8 cellular contexts compared by ENCODE assay signal in genomic region chr1:66283583-66284041, GRCh38.
DNase-seq lines count a peak whose midpoint lies in the region; ATAC-seq and TF ChIP-seq lines count a peak whose summit lies in the region.

No MANE protein-coding gene starts in this region.

- H3K27ac Mint-ChIP-seq in HFFc6 (peak overlapping the region; percentile 79), memory B cell (peak overlapping the region; percentile 88)
- no peak overlapping the region for H3K27ac Mint-ChIP-seq in CD8-positive, alpha-beta T cell

- in situ Hi-C loops in HAP-1 (cut with MboI; ENCODE audit: low sequenced_read_pairs): no loop called here

- H3K27me3 ChIP-seq in MM.1S (replicated peaks; ENCODE audit: insufficient read depth, low read length) (no peaks in the 10 kb centered on the region), HAP-1 (ENCODE audit: low read depth) (no peaks in the 10 kb centered on the region)
- H3K27me3 ChIP-seq in CD8-positive, alpha-beta T cell (ENCODE audit: insufficient read depth, low read length): no peaks in the 10 kb centered on the region

- peak overlapping the region; percentile 99 for H3K27ac ChIP-seq in MM.1S (ENCODE audit: low read length)
- H3K27ac ChIP-seq in CD8-positive, alpha-beta T cell (ENCODE audit: low read depth, low read length): no peak overlapping the region

- peaks cover 39% of the 10 kb centered on the region for H3F3A ChIP-seq in MM.1S (ENCODE audit: insufficient read depth, low read length)

- CTCF ChIA-PET in CD8-positive, alpha-beta T cell (lab: Charles Lee): interaction anchor here (0.9 to 3.0 kb wide), 4 partner anchors 17 to 162 kb away, joined by 3 to 35 read pairs (median 8); no protein-coding TSS in a partner anchor

- H3K4me2 ChIP-seq in MM.1S (ENCODE audit: low read depth, low read length): peak overlapping the region; percentile 41

- ATAC-seq in GM18909 (IDR thresholded peaks at IDR 0.05; ENCODE audit: poor library complexity, unreplicated experiment) (peak; percentile 63), memory B cell (ENCODE audit: low read depth) (peak; percentile 18)
- ATAC-seq in CD8-positive, alpha-beta T cell: no peak

- TF ChIP-seq CTCF in HFFc6 (IDR thresholded peaks at IDR 0.05) (no peak), MM.1S (IDR thresholded peaks at IDR 0.05; ENCODE audit: low read length) (no peak)
- TF ChIP-seq CTCF in CD8-positive, alpha-beta T cell (IDR thresholded peaks at IDR 0.05): no peak

- POLR2A ChIA-PET in CD8-positive, alpha-beta T cell (lab: Charles Lee): interaction anchor here (0.8 kb wide), 1 partner anchor 341 kb away, joined by 3 read pairs; no protein-coding TSS in a partner anchor

- peak overlapping the region; percentile 66 for H3K9ac ChIP-seq in MM.1S (ENCODE audit: low read length)

- H3K4me1 ChIP-seq in MM.1S (ENCODE audit: low read length): peaks cover 70% of the 10 kb centered on the region
- H3K4me1 ChIP-seq in CD8-positive, alpha-beta T cell (ENCODE audit: insufficient read depth, low read length): peaks cover 49% of the 10 kb centered on the region
- H3K4me1 ChIP-seq in HAP-1: peaks cover 8% of the 10 kb centered on the region; the same call in 1 of the 2 replicates

- H3K9me3 Mint-ChIP-seq in HFFc6 (no peaks in the 10 kb centered on the region), memory B cell (no peaks in the 10 kb centered on the region)
- no peaks in the 10 kb centered on the region for H3K9me3 Mint-ChIP-seq in CD8-positive, alpha-beta T cell

- H3K27me3 Mint-ChIP-seq in HFFc6 (ENCODE audit: insufficient read depth) (no peaks in the 10 kb centered on the region; the same call in 1 of the 2 replicates), memory B cell (no peaks in the 10 kb centered on the region)
- H3K27me3 Mint-ChIP-seq in CD8-positive, alpha-beta T cell (ENCODE audit: low read depth): no peaks in the 10 kb centered on the region

- H3K36me3 Mint-ChIP-seq in HFFc6 (ENCODE audit: low read depth): peaks cover 4% of the 10 kb centered on the region; the same call in 1 of the 2 replicates
- no peaks in the 10 kb centered on the region for H3K36me3 Mint-ChIP-seq in memory B cell
- no peaks in the 10 kb centered on the region for H3K36me3 Mint-ChIP-seq in CD8-positive, alpha-beta T cell

- H3K4me1 Mint-ChIP-seq in HFFc6 (ENCODE audit: low read depth) (peaks cover 38% of the 10 kb centered on the region), memory B cell (peaks cover 37% of the 10 kb centered on the region)
- peaks cover 81% of the 10 kb centered on the region for H3K4me1 Mint-ChIP-seq in CD8-positive, alpha-beta T cell (ENCODE audit: low read depth)

- H3K4me3 ChIP-seq in MM.1S (ENCODE audit: low read length) (no peak overlapping the region), HAP-1 (no peak overlapping the region)
- no peak overlapping the region for H3K4me3 ChIP-seq in CD8-positive, alpha-beta T cell (ENCODE audit: low read depth, low read length)

- intact Hi-C loops in CD8-positive, alpha-beta T cell (cut with DNase I, micrococcal nuclease): loop anchor here in 1 of 2 experiments (2.0 to 5.0 kb wide), 3 partner anchors 17 to 69 kb away; no protein-coding TSS in a partner anchor

- H2AFZ ChIP-seq in MM.1S (ENCODE audit: low read length): peak overlapping the region; percentile 23; the same call in 1 of the 2 replicates

- H3K4me3 Mint-ChIP-seq in HFFc6: peak overlapping the region; percentile 17; the same call in 1 of the 2 replicates
- peak overlapping the region; percentile 45 for H3K4me3 Mint-ChIP-seq in memory B cell
- H3K4me3 Mint-ChIP-seq in CD8-positive, alpha-beta T cell: no peak overlapping the region

- no peaks in the 10 kb centered on the region for H3K9me2 ChIP-seq in MM.1S (replicated peaks; ENCODE audit: insufficient read depth, low read length)

- H3K36me3 ChIP-seq in MM.1S (replicated peaks; ENCODE audit: insufficient read depth, low read length): no peaks in the 10 kb centered on the region
- H3K36me3 ChIP-seq in CD8-positive, alpha-beta T cell (ENCODE audit: insufficient read depth, low read length): no peaks in the 10 kb centered on the region
- no peaks in the 10 kb centered on the region for H3K36me3 ChIP-seq in HAP-1 (replicated peaks)

- no peaks in the 10 kb centered on the region for H4K20me1 ChIP-seq in MM.1S (ENCODE audit: insufficient read depth, low read length)

- DNase-seq in HFFc6: peak; percentile 63
- peak; percentile 12 for DNase-seq in MM.1S
- no peak for DNase-seq in memory B cell (ENCODE audit: low spot score in 2 of 2)
- DNase-seq in CD8-positive, alpha-beta T cell: no peak
- DNase-seq in cerebellar cortex (ENCODE audit: low spot score): no peak
- no peak for DNase-seq in medulla oblongata (ENCODE audit: extremely low spot score)
- no peak for DNase-seq in HAP-1 (ENCODE audit: low spot score in 2 of 2)

- no peaks in the 10 kb centered on the region for H3K79me2 ChIP-seq in MM.1S (ENCODE audit: low read length)

- H3K9me3 ChIP-seq in MM.1S (replicated peaks; ENCODE audit: insufficient read depth, low read length) (no peaks in the 10 kb centered on the region), HAP-1 (no peaks in the 10 kb centered on the region)
- H3K9me3 ChIP-seq in CD8-positive, alpha-beta T cell (ENCODE audit: low read length): no peaks in the 10 kb centered on the region

Comparison
In these comparisons a context has a peak if more than half of its experiments do, and no peak if none do; other contexts are left out.
1. DNase-seq: peak in HFFc6 (single experiment) and MM.1S (single experiment); none in memory B cell (0 of 2), CD8-positive, alpha-beta T cell (0 of 7), cerebellar cortex (single experiment), medulla oblongata (single experiment) and HAP-1 (0 of 2).